Comparison of ENCODE assay signal across 1 cellular context in genomic region chr7:74453321-74454011, GRCh38.
TF ChIP-seq lines count a peak whose summit lies in the region.

A gene with protein sequence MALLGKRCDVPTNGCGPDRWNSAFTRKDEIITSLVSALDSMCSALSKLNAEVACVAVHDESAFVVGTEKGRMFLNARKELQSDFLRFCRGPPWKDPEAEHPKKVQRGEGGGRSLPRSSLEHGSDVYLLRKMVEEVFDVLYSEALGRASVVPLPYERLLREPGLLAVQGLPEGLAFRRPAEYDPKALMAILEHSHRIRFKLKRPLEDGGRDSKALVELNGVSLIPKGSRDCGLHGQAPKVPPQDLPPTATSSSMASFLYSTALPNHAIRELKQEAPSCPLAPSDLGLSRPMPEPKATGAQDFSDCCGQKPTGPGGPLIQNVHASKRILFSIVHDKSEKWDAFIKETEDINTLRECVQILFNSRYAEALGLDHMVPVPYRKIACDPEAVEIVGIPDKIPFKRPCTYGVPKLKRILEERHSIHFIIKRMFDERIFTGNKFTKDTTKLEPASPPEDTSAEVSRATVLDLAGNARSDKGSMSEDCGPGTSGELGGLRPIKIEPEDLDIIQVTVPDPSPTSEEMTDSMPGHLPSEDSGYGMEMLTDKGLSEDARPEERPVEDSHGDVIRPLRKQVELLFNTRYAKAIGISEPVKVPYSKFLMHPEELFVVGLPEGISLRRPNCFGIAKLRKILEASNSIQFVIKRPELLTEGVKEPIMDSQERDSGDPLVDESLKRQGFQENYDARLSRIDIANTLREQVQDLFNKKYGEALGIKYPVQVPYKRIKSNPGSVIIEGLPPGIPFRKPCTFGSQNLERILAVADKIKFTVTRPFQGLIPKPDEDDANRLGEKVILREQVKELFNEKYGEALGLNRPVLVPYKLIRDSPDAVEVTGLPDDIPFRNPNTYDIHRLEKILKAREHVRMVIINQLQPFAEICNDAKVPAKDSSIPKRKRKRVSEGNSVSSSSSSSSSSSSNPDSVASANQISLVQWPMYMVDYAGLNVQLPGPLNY (plus strand): TSS chr7:74453906. CDS start chr7:74508081, 54,175 bp downstream.

TF ChIP-seq in GM23338, 12 proteins besides CTCF, POLR2A, EP300 and RAD21 (continued from another document):
- TF ChIP-seq REST (IDR thresholded peaks at IDR 0.05; ENCODE audit: unreplicated experiment): no peak
- TF ChIP-seq EZH2phosphoT487 (IDR thresholded peaks at IDR 0.05; ENCODE audit: unreplicated experiment): no peak
- TF ChIP-seq JUNB (IDR thresholded peaks at IDR 0.05; ENCODE audit: unreplicated experiment): no peak
